ENCODE assay signal across 12 cellular contexts in genomic region chr22:29146771-29147170, GRCh38. TPM values are rescaled to one million over a fixed set of nuclear protein-coding genes. Genes with fewer than 3 reads are reported as not detected.
"Had no signal": no experiment of that assay in that cellular context is flagged by ENCODE, and none has a peak within 500 bp of the region (broad histone marks: within the 10 kb centered on the region; RNA-seq: fewer than 3 reads in every experiment).

No MANE protein-coding gene starts in this region.

- H3K4me1 Mint-ChIP-seq: activated naive CD8-positive, alpha-beta T cell treated with anti-CD3 and anti-CD28 coated beads for 36 hours; T-cell had no signal

- H3K27ac ChIP-seq: lower lobe of right lung, parathyroid adenoma, WERI-Rb-1 had no signal

- H3K36me3 ChIP-seq: cardiac muscle cell had no signal

- H3K27ac Mint-ChIP-seq: activated CD8-positive, alpha-beta T cell treated with anti-CD3 and anti-CD28 coated beads for 36 hours; T-cell had no signal

- H3K4me1 ChIP-seq: parathyroid adenoma had no signal

- H3K27me3 Mint-ChIP-seq: activated CD8-positive, alpha-beta T cell treated with anti-CD3 and anti-CD28 coated beads for 36 hours had no signal

- H3K4me3 ChIP-seq: cardiac muscle cell, lower lobe of right lung, smooth muscle cell had no signal

- H3K36me3 Mint-ChIP-seq: activated naive CD8-positive, alpha-beta T cell treated with anti-CD3 and anti-CD28 coated beads for 36 hours; T-cell had no signal

- H3K9me3 ChIP-seq: lower lobe of right lung had no signal

- DNase-seq: activated CD4-positive, alpha-beta T cell treated with anti-CD3 and anti-CD28 coated beads for 4 hours; activated CD8-positive, alpha-beta T cell treated with anti-CD3 and anti-CD28 coated beads for 36 hours; activated naive CD8-positive, alpha-beta T cell treated with anti-CD3 and anti-CD28 coated beads for 36 hours; cortex of kidney; kidney glomerular epithelial cell; lower lobe of right lung; stimulated activated naive CD4-positive, alpha-beta T cell; T-cell; WERI-Rb-1 had no signal

- H3K4me3 Mint-ChIP-seq: activated CD8-positive, alpha-beta T cell treated with anti-CD3 and anti-CD28 coated beads for 36 hours; activated naive CD8-positive, alpha-beta T cell treated with anti-CD3 and anti-CD28 coated beads for 36 hours; T-cell had no signal

- H3K27me3 ChIP-seq: cardiac muscle cell had no signal

- H3K9me3 Mint-ChIP-seq: activated CD8-positive, alpha-beta T cell treated with anti-CD3 and anti-CD28 coated beads for 36 hours; activated naive CD8-positive, alpha-beta T cell treated with anti-CD3 and anti-CD28 coated beads for 36 hours; T-cell had no signal

RNA-seq across cellular contexts. Expression of gene EMID1, which starts 58.9 kb away (rescaled TPM):
- total RNA-seq: activated naive CD8-positive, alpha-beta T cell treated with anti-CD3 and anti-CD28 coated beads for 36 hours had no signal
